Comparison of ENCODE assay signal across 7 cellular contexts in the genomic region with DNA sequence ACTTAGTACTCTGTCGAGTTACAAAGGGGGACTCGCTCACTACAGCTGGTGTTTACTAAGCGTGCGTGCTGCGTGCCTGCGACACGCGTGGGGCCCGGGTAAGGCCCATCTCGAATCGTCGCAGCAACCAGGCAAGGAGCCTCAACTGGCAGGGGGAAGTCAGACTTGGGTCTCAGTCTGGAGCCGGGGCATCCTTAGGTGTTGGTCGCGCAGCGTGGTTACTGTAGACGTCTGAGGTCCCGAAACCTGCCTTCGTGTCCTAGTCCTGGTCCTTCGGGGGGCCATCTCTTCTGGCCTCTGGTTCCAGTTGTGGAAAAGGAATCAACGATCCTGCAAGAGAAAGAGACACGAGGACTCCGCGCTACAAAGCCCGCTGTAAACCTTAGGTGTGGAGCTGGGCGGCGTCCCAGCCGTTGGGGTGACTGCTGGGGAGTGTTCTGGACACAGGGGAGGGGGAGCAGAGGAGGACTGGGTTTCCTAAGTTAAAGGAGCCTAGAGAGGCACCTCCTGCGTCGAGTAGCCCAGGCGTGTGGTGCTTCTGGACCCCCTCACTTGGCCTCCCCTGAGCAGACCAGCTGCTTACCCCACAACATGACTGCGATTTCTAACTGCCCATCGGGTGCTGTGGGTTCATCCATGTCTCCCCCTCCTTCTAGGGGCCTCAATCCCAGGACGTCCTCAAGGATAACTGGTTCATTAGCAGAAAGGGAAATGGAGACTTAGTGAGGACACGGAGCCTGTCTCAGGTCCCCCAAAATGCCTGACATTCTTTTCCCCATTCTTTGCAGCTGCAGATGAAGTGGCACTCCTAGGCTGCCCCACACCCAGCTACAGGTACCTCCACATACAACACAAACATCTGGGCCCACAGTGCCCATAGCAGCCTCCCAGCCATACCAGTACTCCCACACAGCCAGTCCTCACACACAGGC. TPM values are rescaled to one million over a fixed set of nuclear protein-coding genes. Genes with fewer than 3 reads are reported as not detected.
DNase-seq lines count a peak whose midpoint lies in the region; ATAC-seq lines count a peak whose summit lies in the region.

No MANE protein-coding gene starts in this region.

- H3K9me3 Mint-ChIP-seq in activated T-helper 17 cell treated with anti-CD3 and anti-CD28 coated beads, Interleukin-2, amount 50 U/mL, for 72 hours = no peaks in the 10 kb centered on the region

- peak overlapping the region in 2 of 3 donors; percentile 84 to 91 for H3K9ac ChIP-seq in skeletal muscle tissue (ENCODE audit: low read depth in 1 of 3, low read length in 3 of 3)

- H3K4me3 ChIP-seq in H7 (ENCODE audit: insufficient read depth, low read depth, low read length) = peak overlapping the region; percentile 55; the same call in 1 of the 2 replicates
- peak overlapping the region; percentile 58 for H3K4me3 ChIP-seq in iPS-18c (ENCODE audit: insufficient read depth, low read depth, low read length)
- peak overlapping the region; percentile 54 to 85 (median 85) for H3K4me3 ChIP-seq in skeletal muscle tissue (ENCODE audit: low read length in 3 of 3)

- peaks cover 16% of the 10 kb centered on the region for H3K27me3 Mint-ChIP-seq in activated T-helper 17 cell treated with anti-CD3 and anti-CD28 coated beads, Interleukin-2, amount 50 U/mL, for 72 hours

- DNase-seq in H7 = peak; percentile 63

- H3K27ac ChIP-seq in skeletal muscle tissue (ENCODE audit: low read depth, low read length) = peak overlapping the region; percentile 56

- no peak for ATAC-seq in activated T-helper 17 cell treated with anti-CD3 and anti-CD28 coated beads, Interleukin-2, amount 50 U/mL, for 72 hours (replicated peaks)
- no peak for ATAC-seq in HG03108 (IDR thresholded peaks at IDR 0.05; ENCODE audit: unreplicated experiment)
- ATAC-seq in HG03139 (IDR thresholded peaks at IDR 0.05; ENCODE audit: unreplicated experiment) = no peak
- ATAC-seq in GM18520 (IDR thresholded peaks at IDR 0.05; ENCODE audit: unreplicated experiment) = no peak

- H3K4me1 ChIP-seq in skeletal muscle tissue (ENCODE audit: control insufficient read depth in 3 of 3, insufficient read depth in 3 of 3, low read length in 3 of 3) = peaks cover 17 to 29% (median 20%) of the 10 kb centered on the region in 3 donors

- H3K4me1 Mint-ChIP-seq in activated T-helper 17 cell treated with anti-CD3 and anti-CD28 coated beads, Interleukin-2, amount 50 U/mL, for 72 hours = no peaks in the 10 kb centered on the region

- H3K4me3 Mint-ChIP-seq in activated T-helper 17 cell treated with anti-CD3 and anti-CD28 coated beads, Interleukin-2, amount 50 U/mL, for 72 hours = peak overlapping the region; percentile 41

- H3K36me3 ChIP-seq in H7 (replicated peaks; ENCODE audit: control insufficient read depth, insufficient read depth, low read length) (no peaks in the 10 kb centered on the region), skeletal muscle tissue (ENCODE audit: control insufficient read depth in 3 of 3, insufficient read depth in 3 of 3, low read length in 3 of 3) (no peaks in the 10 kb centered on the region)

- no peak overlapping the region for H3K27ac Mint-ChIP-seq in activated T-helper 17 cell treated with anti-CD3 and anti-CD28 coated beads, Interleukin-2, amount 50 U/mL, for 72 hours

- no peaks in the 10 kb centered on the region for H3K36me3 Mint-ChIP-seq in activated T-helper 17 cell treated with anti-CD3 and anti-CD28 coated beads, Interleukin-2, amount 50 U/mL, for 72 hours (ENCODE audit: low read depth)

- H3K9me3 ChIP-seq in iPS-18c (ENCODE audit: control insufficient read depth, insufficient read depth, low read length) (peaks cover 3% of the 10 kb centered on the region), skeletal muscle tissue (ENCODE audit: control insufficient read depth in 3 of 3, low read length in 3 of 3) (no peaks in the 10 kb centered on the region)

- H3K27me3 ChIP-seq in H7 (ENCODE audit: control insufficient read depth, insufficient read depth, low read length) (peaks cover 68% of the 10 kb centered on the region), skeletal muscle tissue (ENCODE audit: control insufficient read depth in 3 of 3, insufficient read depth in 3 of 3, low read length in 3 of 3) (peaks cover 0 to 3% (median 0%) of the 10 kb centered on the region in 3 donors)

RNA-seq across cellular contexts. Expression of a gene that starts 4.9 kb away (rescaled TPM):
- total RNA-seq in H7 (2014; rRNA removed; shearing (Covaris generic)) = 1.0 and 1.2 TPM in 2 replicates
- total RNA-seq in activated T-helper 17 cell treated with anti-CD3 and anti-CD28 coated beads, Interleukin-2, amount 50 U/mL, for 72 hours = not detected
- 18.3 TPM for total RNA-seq in skeletal muscle tissue
